22 cellular contexts compared by ENCODE assay signal in genomic region chr12:114450511-114451300, GRCh38. TPM values are rescaled to one million over a fixed set of nuclear protein-coding genes. Genes with fewer than 3 reads are reported as not detected.
"Had no signal": no experiment of that assay in that cellular context is flagged by ENCODE, and none has a peak within 500 bp of the region (broad histone marks: within the 10 kb centered on the region; RNA-seq: fewer than 3 reads in every experiment).

No MANE protein-coding gene starts in this region.

- H3K4me3 ChIP-seq: MG63, SJCRH30 had no signal

- H3K9me3 ChIP-seq: MG63, SJCRH30 had no signal

- H3K4me1 ChIP-seq: SJCRH30 had no signal

- H3K27me3 ChIP-seq: MG63, SJCRH30 had no signal

- H3K27ac ChIP-seq: SJCRH30 had no signal

- DNase-seq: IMR-90, Karpas-422, KG1, MG63, NCI-H1092 treated with DMSO at 0.1 percent for 48 hours, NCI-H1436, NCI-H187, NCI-H2029, NCI-H2081 treated with DMSO at 0.1 percent for 48 hours, NCI-H2171, NCI-H226, NCI-H446, NCI-H510A, NCI-H524 treated with DMSO at 0.1 percent for 48 hours, NCI-H69, NCI-H774, RPMI8226, SHP77 treated with DMSO at 0.1 percent for 48 hours, SJCRH30, T-helper 1 cell had no signal

- H3K36me3 ChIP-seq: MG63, SJCRH30 had no signal

- ATAC-seq: SK-N-SH treated with all-trans-retinoic acid at 6 μM for 48 hours had no signal

RNA-seq across cellular contexts. Expression of gene TBX5, which starts 44.8 kb away (rescaled TPM):
- total RNA-seq: HT-29, SJCRH30 had no signal
